ENCODE assay signal across 8 cellular contexts in genomic region chr7:20598479-20599419, GRCh38. TPM values are rescaled to one million over a fixed set of nuclear protein-coding genes. Genes with fewer than 3 reads are reported as not detected.
DNase-seq lines count a peak whose midpoint lies in the region; ATAC-seq, FAIRE-seq and TF ChIP-seq lines count a peak whose summit lies in the region.

No MANE protein-coding gene starts in this region.

- no peaks in the 10 kb centered on the region for H3K9me3 Mint-ChIP-seq in stimulated activated memory B cell treated with anti-CD40 and anti-IgM and Interleukin-4, amounts not matched to agents 10 μg/mL and 1 μg/mL and 100 μg/mL, for 72 hours

- H3K27ac ChIP-seq in GM12878 (ENCODE audit: control insufficient read depth, insufficient read depth): no peak overlapping the region

- intact Hi-C loops in GM12878 (cut with micrococcal nuclease; ENCODE audit: unreplicated experiment): loop anchor here (1.0 to 5.0 kb wide), 5 partner anchors 61 to 884 kb away; no protein-coding TSS in a partner anchor

- no peak overlapping the region for H2AFZ ChIP-seq in GM12878 (ENCODE audit: control insufficient read depth, low read depth, low read length)

- H3K4me1 Mint-ChIP-seq in stimulated activated memory B cell treated with anti-CD40 and anti-IgM and Interleukin-4, amounts not matched to agents 10 μg/mL and 1 μg/mL and 100 μg/mL, for 72 hours: peaks cover 7% of the 10 kb centered on the region

- no peaks in the 10 kb centered on the region for H3K79me2 ChIP-seq in GM12878 (ENCODE audit: control insufficient read depth, insufficient read depth, low read length)

- H3K4me2 ChIP-seq in GM12878 (ENCODE audit: control insufficient read depth, insufficient read depth): no peak overlapping the region

- H3K4me1 ChIP-seq in GM12878 (ENCODE audit: control insufficient read depth, insufficient read depth, low read length): no peaks in the 10 kb centered on the region

- TF ChIP-seq RAD21 in GM12878 (IDR thresholded peaks at IDR 0.05; ENCODE audit: insufficient read depth, low read depth, low read length): peak; percentile 98

- in situ Hi-C loops in GM12878 (cut with MboI): loop anchor here (5.0 to 25.0 kb wide), 4 partner anchors 436 to 886 kb away; no protein-coding TSS in a partner anchor

- no peak for TF ChIP-seq POLR2A in GM12878 (IDR thresholded peaks at IDR 0.05; ENCODE audit: low read depth, low read length)

- CTCF ChIA-PET in GM12878 (lab: Yijun Ruan, JAX): interaction anchor here (0.6 to 6.8 kb wide), 54 partner anchors 8 to 1093 kb away, joined by 3 to 184 read pairs (median 4); partner anchors contain the start of genes ABCB5 and POLR1F

- peak; percentile 91 for DNase-seq in DMS53 (lab: John Stamatoyannopoulos, UW)
- DNase-seq in NCI-H345 (lab: John Stamatoyannopoulos, UW): peak; percentile 52
- DNase-seq in GM12878 (ENCODE audit: low read depth, low spot score): peak; percentile 43
- DNase-seq in iPS DF 19.7 (ENCODE audit: low read depth, low spot score): peak; percentile 33
- DNase-seq in NK-92 treated with Interleukin-12 subunit alpha and Interleukin-12 subunit beta, amount 100 ng/mL, for 24 hours (lab: John Stamatoyannopoulos, UW): no peak

- no peaks in the 10 kb centered on the region for H3K27me3 ChIP-seq in GM12878 (replicated peaks in 1 of 2; ENCODE audit: control insufficient read depth in 2 of 2, insufficient read depth in 2 of 2, low read length in 1 of 2)

- no peaks in the 10 kb centered on the region for H3K9me3 ChIP-seq in GM12878 (replicated peaks; ENCODE audit: control insufficient read depth, insufficient read depth, low read length)

- no TSS peak for BruUV-seq in GM12878 (replicated peaks; lab: Mats Ljungman, UMichigan)

- TF ChIP-seq EP300 in GM12878 (IDR thresholded peaks at IDR 0.05; ENCODE audit: borderline replicate concordance in 1 of 2, control insufficient read depth in 1 of 2, low read depth in 2 of 2, low read length in 2 of 2): no peak

- peak; percentile 76 for ATAC-seq in GM19351 (IDR thresholded peaks at IDR 0.05; ENCODE audit: unreplicated experiment)
- ATAC-seq in HG03432 (IDR thresholded peaks at IDR 0.05; ENCODE audit: unreplicated experiment): peak; percentile 76
- ATAC-seq in GM12878: peak; percentile 88
- ATAC-seq in stimulated activated memory B cell treated with anti-CD40 and anti-IgM and Interleukin-4, amounts not matched to agents 10 μg/mL and 1 μg/mL and 100 μg/mL, for 72 hours: peak; percentile 60

- H3K27me3 Mint-ChIP-seq in stimulated activated memory B cell treated with anti-CD40 and anti-IgM and Interleukin-4, amounts not matched to agents 10 μg/mL and 1 μg/mL and 100 μg/mL, for 72 hours: peaks cover 16% of the 10 kb centered on the region

- no peak overlapping the region for H3K27ac Mint-ChIP-seq in stimulated activated memory B cell treated with anti-CD40 and anti-IgM and Interleukin-4, amounts not matched to agents 10 μg/mL and 1 μg/mL and 100 μg/mL, for 72 hours

- RAD21 ChIA-PET in GM12878 (lab: Charles Lee; ENCODE audit: unreplicated experiment): interaction anchor here (0.5 to 6.9 kb wide), 25 partner anchors 9 to 886 kb away, joined by 3 to 123 read pairs (median 3); partner anchors contain the start of genes ITGB8 and POLR1F

- FAIRE-seq in GM12878 (lab: Jason Lieb, UNC): peak; percentile 97

- SMC1A ChIA-PET in GM12878 (lab: Charles Lee; ENCODE audit: uncharacterized antibody, unreplicated experiment): interaction anchor here (0.6 to 5.7 kb wide), 28 partner anchors 9 to 968 kb away, joined by 3 to 87 read pairs (median 4); partner anchors contain the start of gene POLR1F

- POLR2A ChIA-PET in GM12878 (lab: Charles Lee): no interaction called here

- H3K36me3 ChIP-seq in GM12878 (ENCODE audit: control insufficient read depth in 2 of 2, insufficient read depth in 2 of 2, low read length in 1 of 2): no peaks in the 10 kb centered on the region

- H4K20me1 ChIP-seq in GM12878 (ENCODE audit: control insufficient read depth, insufficient read depth): no peaks in the 10 kb centered on the region

- no peak overlapping the region for H3K4me3 Mint-ChIP-seq in stimulated activated memory B cell treated with anti-CD40 and anti-IgM and Interleukin-4, amounts not matched to agents 10 μg/mL and 1 μg/mL and 100 μg/mL, for 72 hours

- no peaks in the 10 kb centered on the region for H3K36me3 Mint-ChIP-seq in stimulated activated memory B cell treated with anti-CD40 and anti-IgM and Interleukin-4, amounts not matched to agents 10 μg/mL and 1 μg/mL and 100 μg/mL, for 72 hours

- H3K9ac ChIP-seq in GM12878 (ENCODE audit: control insufficient read depth, insufficient read depth, low read length): no peak overlapping the region

- no peak overlapping the region for H3K4me3 ChIP-seq in GM12878

- peak; percentile 69 to 91 (median 84) for TF ChIP-seq CTCF in GM12878 (IDR thresholded peaks at IDR 0.05 in 2 of 3, conservative IDR thresholded peaks at IDR 0.05 in 1 of 3; ENCODE audit: control insufficient read depth in 2 of 3, extremely low read depth in 1 of 3, insufficient read depth in 1 of 3, low read depth in 3 of 3, low read length in 3 of 3)

- WGBS in GM12878 (ENCODE audit: insufficient coverage, insufficient replicate concordance, low lambda C conversion rate, missing lambda C conversion rate): 25% methylated on average over 18 of the region's 18 CpGs

TF ChIP-seq in GM12878, 131 proteins besides CTCF, POLR2A, EP300 and RAD21 (continues in another document):
- TF ChIP-seq IKZF1 (conservative IDR thresholded peaks at IDR 0.05) (no peak), FOXK2 (IDR thresholded peaks at IDR 0.05) (no peak), PKNOX1 (IDR thresholded peaks at IDR 0.05) (peak; percentile 50), SMARCA5 (IDR thresholded peaks at IDR 0.05) (no peak), ELK1 (IDR thresholded peaks at IDR 0.05; ENCODE audit: low read depth, low read length) (no peak), POU2F2 (IDR thresholded peaks at IDR 0.05; ENCODE audit: borderline replicate concordance, low read depth, low read length) (no peak), ZNF207 (IDR thresholded peaks at IDR 0.05; ENCODE audit: borderline replicate concordance) (no peak), ZSCAN29 (IDR thresholded peaks at IDR 0.05) (no peak), SMAD1 (IDR thresholded peaks at IDR 0.05; ENCODE audit: low read depth, partially characterized antibody) (no peak), IRF3 (IDR thresholded peaks at IDR 0.05) (no peak), GATAD2B (conservative IDR thresholded peaks at IDR 0.05; ENCODE audit: low read depth) (no peak), CBFB (IDR thresholded peaks at IDR 0.05; ENCODE audit: low read depth) (no peak), TAF1 (IDR thresholded peaks at IDR 0.05; ENCODE audit: borderline replicate concordance, low read depth, low read length) (no peak), PML (IDR thresholded peaks at IDR 0.05; ENCODE audit: low read length) (no peak), YBX1 (IDR thresholded peaks at IDR 0.05) (no peak), SMC3 (IDR thresholded peaks at IDR 0.05; ENCODE audit: borderline replicate concordance, low read length) (peak; percentile 96), NFXL1 (IDR thresholded peaks at IDR 0.05; ENCODE audit: borderline replicate concordance) (no peak)

RNA-seq across cellular contexts. Expression of gene ABCB5, which starts 16.7 kb away (rescaled TPM):
- total RNA-seq in GM12878 (2013; cell fraction: nucleolus; rRNA removed): not detected in 2 replicates
- total RNA-seq in GM12878 (2014; rRNA removed) (not detected in 2 replicates), GM12878 (2014; rRNA removed; fragmentation: Illumina TruSeq; extraction: Trizol) (not detected in 2 replicates), GM12878 (2021) (not detected in 2 replicates)
- not detected for polyA plus RNA-seq in GM12878 (2011; ENCODE audit: low read depth)
- polyA plus RNA-seq in GM12878 (2011; rRNA removed) (not detected in 2 replicates), GM12878 (2014; fragmentation: Illumina TruSeq; extraction: Trizol) (not detected in 2 replicates), GM12878 (2014; fragmentation: Nextera tagmentation; extraction: Ambion mirVana) (not detected), GM12878 (2014; rRNA removed) (not detected in 2 replicates), GM12878 (2016; fragmentation: Nextera tagmentation; extraction: Ambion mirVana) (not detected)
- not detected in 2 replicates for polyA plus RNA-seq in GM12878 (2011; cell fraction: cytosol; rRNA removed)
- polyA plus RNA-seq in GM12878 (2011; cell fraction: nucleus; rRNA removed): not detected in 2 replicates
- not detected in 2 replicates for polyA plus RNA-seq in GM12878 (2012)
- not detected in 2 replicates for polyA minus RNA-seq in GM12878 (2011; rRNA and poly(A)+ RNA removed)
- polyA minus RNA-seq in GM12878 (2011; cell fraction: cytosol; rRNA and poly(A)+ RNA removed): not detected in 2 replicates
- not detected in 2 replicates for polyA minus RNA-seq in GM12878 (2011; cell fraction: nucleus; rRNA and poly(A)+ RNA removed)
